In genomic region chr4:13521047-13521446, GRCh38 we compare ENCODE assay signal across 27 cellular contexts. TPM values are rescaled to one million over a fixed set of nuclear protein-coding genes. Genes with fewer than 3 reads are reported as not detected.
"Had no signal": no experiment of that assay in that cellular context is flagged by ENCODE, and none has a peak within 500 bp of the region (broad histone marks: within the 10 kb centered on the region; RNA-seq: fewer than 3 reads in every experiment).

No MANE protein-coding gene starts in this region.

- H3K36me3 ChIP-seq: brain microvascular endothelial cell, cardiac muscle cell, SJCRH30 had no signal

- H3K9me3 ChIP-seq: SJCRH30 had no signal

- H3K4me3 ChIP-seq: cardiac muscle cell, SJCRH30 had no signal

- ATAC-seq: activated T-cell treated with anti-CD3 and anti-CD28 coated beads, Interleukin-2, amount 50 U/mL, for 72 hours; Panc1; T-helper 17 cell; WTC11 had no signal

- H3K27me3 ChIP-seq: SJCRH30 had no signal

- H3K27ac ChIP-seq: brain microvascular endothelial cell, cardiac muscle cell, SJCRH30 had no signal

- DNase-seq: activated CD4-positive, alpha-beta memory T cell treated with anti-CD3 and anti-CD28 coated beads for 36 hours; activated CD4-positive, alpha-beta T cell treated with anti-CD3 and anti-CD28 coated beads, Interleukin-2, amount 10 ng/mL, durations not matched to agents 7 days and 5 days; activated CD4-positive, CD25-positive, alpha-beta regulatory T cell treated with anti-CD3 and anti-CD28 coated beads, Interleukin-2, amount 50 U/mL, for 72 hours; activated CD8-positive, alpha-beta memory T cell treated with anti-CD3 and anti-CD28 coated beads, Interleukin-2, amount 50 U/mL, for 4 hours; activated gamma-delta T cell treated with Interleukin-2 at 50 U/mL for 16 hours; activated naive CD4-positive, alpha-beta T cell treated with anti-CD3 and anti-CD28 coated beads, Interleukin-2, amount 10 ng/mL, durations not matched to agents 7 days and 5 days; activated naive CD8-positive, alpha-beta T cell treated with anti-CD3 and anti-CD28 coated beads for 36 hours; activated T-cell treated with anti-CD3 and anti-CD28 coated beads, Interleukin-2, amount 50 U/mL, for 72 hours; brain microvascular endothelial cell; NCI-H1105 treated with DMSO at 0.1 percent for 48 hours; NCI-H1436 treated with DMSO at 0.1 percent for 48 hours; NCI-H187; NCI-H2081; NCI-H510A treated with DMSO at 0.1 percent for 48 hours; NCI-H69; NK-92 treated with Interleukin-12 subunit alpha and Interleukin-12 subunit beta, amount 100 ng/mL, for 24 hours; OCI-M1; Right ventricle myocardium superior; RPMI8226; SJCRH30; T-helper 17 cell; T-helper 9 cell had no signal

RNA-seq across cellular contexts. Expression of gene NKX3-2, which starts 23.3 kb away (rescaled TPM):
- total RNA-seq: activated CD4-positive, alpha-beta memory T cell treated with anti-CD3 and anti-CD28 coated beads for 36 hours; activated CD4-positive, alpha-beta T cell treated with anti-CD3 and anti-CD28 coated beads, Interleukin-2, amount 10 ng/mL, durations not matched to agents 7 days and 5 days; activated CD8-positive, alpha-beta memory T cell treated with anti-CD3 and anti-CD28 coated beads for 36 hours; activated naive CD8-positive, alpha-beta T cell treated with anti-CD3 and anti-CD28 coated beads for 36 hours; activated T-cell treated with anti-CD3 and anti-CD28 coated beads, Interleukin-2, amount 50 U/mL, for 72 hours; activated T-helper 2 cell treated with anti-CD3 and anti-CD28 coated beads, Interferon-gamma antibody, Interleukin-2, Interleukin-4, amounts not matched to agents 10 μg/mL and 5 μg/mL and 100 μg/mL, durations not matched to agents 14 hours and 24 hours and 36 hours; Right ventricle myocardium superior; T-helper 17 cell had no signal
- polyA plus RNA-seq: cardiac muscle cell had no signal
